20 cellular contexts compared by ENCODE assay signal in the genomic region with DNA sequence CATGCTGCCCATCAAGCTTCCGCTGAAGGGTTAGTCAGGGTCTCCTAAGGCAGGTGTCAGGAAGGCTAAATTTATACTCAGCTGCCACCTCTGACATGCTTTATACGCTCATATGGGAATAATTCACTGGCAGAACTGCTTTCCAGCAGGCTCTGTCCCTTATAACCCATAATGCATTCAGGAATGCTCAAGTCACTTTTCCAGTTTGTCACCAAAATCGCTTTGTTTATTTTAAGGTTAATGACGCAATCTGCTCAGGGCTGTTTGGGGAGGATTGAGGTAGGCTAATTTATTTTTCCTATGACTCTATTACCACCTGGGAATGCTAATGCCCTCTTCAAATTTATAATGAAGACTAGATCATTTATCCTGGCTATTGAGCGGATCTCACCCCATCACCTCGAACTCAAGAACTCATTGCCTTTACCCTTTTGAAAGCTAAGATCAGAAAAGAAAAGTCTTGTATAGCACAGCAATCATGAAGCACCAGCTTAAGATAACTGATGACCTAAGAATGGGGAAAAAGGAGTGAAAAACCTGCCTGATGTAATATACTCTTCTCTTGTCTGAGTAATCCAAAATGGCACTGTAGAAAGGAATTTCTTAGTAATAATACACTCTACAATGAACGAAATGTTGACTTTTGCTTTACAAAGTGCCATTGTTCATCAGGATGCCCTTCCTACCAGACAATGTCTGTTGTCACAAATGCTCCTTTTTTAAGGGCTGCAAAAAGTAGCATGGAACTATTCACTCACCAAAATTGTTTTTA.
DNase-seq lines count a peak whose midpoint lies in the region; ATAC-seq and TF ChIP-seq lines count a peak whose summit lies in the region.
"Had no signal": no experiment of that assay in that cellular context is flagged by ENCODE, and none has a peak within 500 bp of the region (broad histone marks: within the 10 kb centered on the region; RNA-seq: fewer than 3 reads in every experiment).

No MANE protein-coding gene starts in this region.

- H3K9me3 Mint-ChIP-seq in MCF 10A (ENCODE audit: unreplicated experiment): peaks cover 3% of the 10 kb centered on the region
- no peaks in the 10 kb centered on the region for H3K9me3 Mint-ChIP-seq in activated T-cell treated with anti-CD3 and anti-CD28 coated beads, Interleukin-2, amount 50 U/mL, for 24 hours
- H3K9me3 Mint-ChIP-seq: activated CD4-positive, alpha-beta T cell treated with anti-CD3 and anti-CD28 coated beads, Interleukin-2, amount 10 ng/mL, durations not matched to agents 7 days and 5 days; CD8-positive, alpha-beta memory T cell; central memory CD8-positive, alpha-beta T cell had no signal

- no peaks in the 10 kb centered on the region for H3K27me3 ChIP-seq in thoracic aorta (replicated peaks; ENCODE audit: insufficient read depth)
- H3K27me3 ChIP-seq: adrenal gland, neutrophil had no signal

- peaks cover 16% of the 10 kb centered on the region for H3K4me1 Mint-ChIP-seq in MCF 10A (ENCODE audit: insufficient read depth, unreplicated experiment)
- H3K4me1 Mint-ChIP-seq in activated T-cell treated with anti-CD3 and anti-CD28 coated beads, Interleukin-2, amount 50 U/mL, for 24 hours (ENCODE audit: low read depth): no peaks in the 10 kb centered on the region
- H3K4me1 Mint-ChIP-seq: activated CD4-positive, alpha-beta T cell treated with anti-CD3 and anti-CD28 coated beads, Interleukin-2, amount 10 ng/mL, durations not matched to agents 7 days and 5 days; CD8-positive, alpha-beta memory T cell; central memory CD8-positive, alpha-beta T cell had no signal

- no peak for TF ChIP-seq CTCF in MCF 10A (IDR thresholded peaks at IDR 0.05; ENCODE audit: unreplicated experiment)
- no peak for TF ChIP-seq CTCF in thoracic aorta (IDR thresholded peaks at IDR 0.05)

- POLR2A ChIA-PET in MCF 10A (lab: Yijun Ruan, JAX): interaction anchor here (0.8 to 3.0 kb wide), 16 partner anchors 9 to 168 kb away, joined by 3 to 27 read pairs (median 6); partner anchors contain the start of genes CHML and OPN3

- peak; percentile 47 for ATAC-seq in thoracic aorta (ENCODE audit: insufficient number of reproducible peaks, low FRiP score, low read depth)

- CTCF ChIA-PET in MCF 10A (lab: Yijun Ruan, JAX): interaction anchor here (0.6 to 2.2 kb wide), 8 partner anchors 16 to 252 kb away, joined by 3 to 8 read pairs (median 5); no protein-coding TSS in a partner anchor

- H3K27ac Mint-ChIP-seq in MCF 10A (ENCODE audit: low read depth, unreplicated experiment): peak overlapping the region; percentile 81
- no peak overlapping the region for H3K27ac Mint-ChIP-seq in activated T-cell treated with anti-CD3 and anti-CD28 coated beads, Interleukin-2, amount 50 U/mL, for 24 hours
- H3K27ac Mint-ChIP-seq: activated CD4-positive, alpha-beta T cell treated with anti-CD3 and anti-CD28 coated beads, Interleukin-2, amount 10 ng/mL, durations not matched to agents 7 days and 5 days; CD8-positive, alpha-beta memory T cell had no signal

- H3K4me1 ChIP-seq in thoracic aorta (ENCODE audit: control insufficient read depth in 1 of 2, low read depth in 2 of 2): peaks cover 3 to 25% of the 10 kb centered on the region in 2 donors
- H3K4me1 ChIP-seq: adrenal gland had no signal

- H3K27ac ChIP-seq in thoracic aorta: peak overlapping the region; percentile 44 to 46
- H3K27ac ChIP-seq: adrenal gland, neutrophil had no signal

- intact Hi-C loops in MCF 10A (cut with micrococcal nuclease): loop anchor here (2.0 kb wide), 1 partner anchor 111 kb away; no protein-coding TSS in a partner anchor

- H3K36me3 ChIP-seq in thoracic aorta: no peaks in the 10 kb centered on the region
- H3K36me3 ChIP-seq: adrenal gland, neutrophil had no signal

- no peaks in the 10 kb centered on the region for H3K27me3 Mint-ChIP-seq in MCF 10A (ENCODE audit: insufficient read depth, unreplicated experiment)
- no peaks in the 10 kb centered on the region for H3K27me3 Mint-ChIP-seq in activated T-cell treated with anti-CD3 and anti-CD28 coated beads, Interleukin-2, amount 50 U/mL, for 24 hours
- H3K27me3 Mint-ChIP-seq: activated CD4-positive, alpha-beta T cell treated with anti-CD3 and anti-CD28 coated beads, Interleukin-2, amount 10 ng/mL, durations not matched to agents 7 days and 5 days had no signal

- peaks cover 5% of the 10 kb centered on the region for H3K36me3 Mint-ChIP-seq in MCF 10A (ENCODE audit: insufficient read depth, unreplicated experiment)
- no peaks in the 10 kb centered on the region for H3K36me3 Mint-ChIP-seq in activated T-cell treated with anti-CD3 and anti-CD28 coated beads, Interleukin-2, amount 50 U/mL, for 24 hours (ENCODE audit: low read depth)
- H3K36me3 Mint-ChIP-seq: CD8-positive, alpha-beta memory T cell had no signal

- H3K4me3 ChIP-seq in thoracic aorta: peak overlapping the region; percentile 69

- peak overlapping the region; percentile 72 for H3K4me3 Mint-ChIP-seq in MCF 10A (ENCODE audit: unreplicated experiment)
- H3K4me3 Mint-ChIP-seq in activated T-cell treated with anti-CD3 and anti-CD28 coated beads, Interleukin-2, amount 50 U/mL, for 24 hours: no peak overlapping the region
- H3K4me3 Mint-ChIP-seq: activated CD4-positive, alpha-beta T cell treated with anti-CD3 and anti-CD28 coated beads, Interleukin-2, amount 10 ng/mL, durations not matched to agents 7 days and 5 days; CD8-positive, alpha-beta memory T cell; central memory CD8-positive, alpha-beta T cell had no signal

- DNase-seq in HT1080 (ENCODE audit: low read depth) (peak; percentile 20), MCF 10A (ENCODE audit: unreplicated experiment) (no peak), kidney tubule cell (ENCODE audit: low spot score) (peak; percentile 2), thoracic aorta (ENCODE audit: low spot score) (no peak), nucleus accumbens (lab: John Stamatoyannopoulos, UW) (no peak)
- no peak for DNase-seq in activated T-cell treated with anti-CD3 and anti-CD28 coated beads, Interleukin-2, amount 50 U/mL, for 24 hours
- no peak for DNase-seq in activated naive CD4-positive, alpha-beta T cell treated with anti-CD3 and anti-CD28 coated beads, Interleukin-2, amount 50 U/mL, for 16 hours
- DNase-seq: activated CD4-positive, alpha-beta T cell treated with anti-CD3 and anti-CD28 coated beads, Interleukin-2, amount 10 ng/mL, durations not matched to agents 7 days and 5 days; activated CD8-positive, alpha-beta memory T cell treated with anti-CD3 and anti-CD28 coated beads, Interleukin-2, amount 50 U/mL, for 48 hours; activated effector memory CD4-positive, alpha-beta T cell treated with anti-CD3 and anti-CD28 coated beads, Interleukin-2, amount 50 U/mL, for 16 hours; adrenal gland; CD8-positive, alpha-beta memory T cell; effector memory CD4-positive, alpha-beta T cell; EL; NCI-H1694; NCI-H226; stimulated activated CD4-positive, alpha-beta T cell treated with anti-CD3 and anti-CD28 coated beads, Interleukin-15, amount 100 ng/mL, for 24 hours; SW 1271 had no signal

- BruUV-seq in MCF 10A (replicated peaks; lab: Mats Ljungman, UMichigan): no TSS peak

- no peaks in the 10 kb centered on the region for H3K9me3 ChIP-seq in thoracic aorta
- H3K9me3 ChIP-seq: adrenal gland, neutrophil had no signal

Comparison
In these comparisons a context has a peak if more than half of its experiments do, and no peak if none do; other contexts are left out.
1. DNase-seq: peak in HT1080 (single experiment) and kidney tubule cell (single experiment); none in MCF 10A (single experiment), thoracic aorta (single experiment), nucleus accumbens (0 of 56), activated T-cell treated with anti-CD3 and anti-CD28 coated beads, Interleukin-2, amount 50 U/mL, for 24 hours (single experiment) and activated naive CD4-positive, alpha-beta T cell treated with anti-CD3 and anti-CD28 coated beads, Interleukin-2, amount 50 U/mL, for 16 hours (single experiment).